In the genomic region with DNA sequence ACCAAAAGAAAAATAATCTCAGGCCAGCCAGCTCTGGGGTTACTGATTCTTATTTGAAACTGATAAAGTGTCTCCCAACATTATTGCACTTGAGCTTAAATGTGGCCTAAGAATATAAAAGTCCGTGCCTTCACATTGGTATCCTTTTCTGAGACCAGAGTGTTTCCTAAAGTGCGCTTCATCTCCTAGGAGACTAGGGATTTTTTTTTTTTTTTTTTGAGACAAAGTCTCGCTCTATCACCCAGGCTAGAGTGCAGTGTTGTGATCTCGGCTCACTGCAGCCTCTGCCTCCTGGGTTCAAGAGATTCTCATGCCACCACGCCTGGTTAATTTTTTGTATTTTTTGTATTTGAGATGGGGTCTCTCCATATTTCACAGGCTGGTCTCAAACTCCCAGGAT, we compare ENCODE assay signal across 24 cellular contexts. TPM values are rescaled to one million over a fixed set of nuclear protein-coding genes. Genes with fewer than 3 reads are reported as not detected.
"Had no signal": no experiment of that assay in that cellular context is flagged by ENCODE, and none has a peak within 500 bp of the region (broad histone marks: within the 10 kb centered on the region; RNA-seq: fewer than 3 reads in every experiment).

No MANE protein-coding gene starts in this region.

- H3K9me3 Mint-ChIP-seq: stimulated activated naive B cell treated with anti-CD40 and anti-IgM and Interleukin-4, amounts not matched to agents 10 μg/mL and 1 μg/mL and 100 μg/mL, for 72 hours; stimulated activated naive CD8-positive, alpha-beta T cell treated with anti-CD3 and anti-CD28 coated beads, Interleukin-15, amount 100 ng/mL, for 72 hours had no signal

- ATAC-seq: esophagus mucosa; left cardiac atrium; left ventricle myocardium superior; stimulated activated naive B cell treated with anti-CD40 and anti-IgM and Interleukin-4, amounts not matched to agents 10 μg/mL and 1 μg/mL and 100 μg/mL, for 72 hours; stimulated activated naive CD8-positive, alpha-beta T cell treated with anti-CD3 and anti-CD28 coated beads, Interleukin-15, amount 100 ng/mL, for 72 hours had no signal

- H3K27ac Mint-ChIP-seq: naive B cell; stimulated activated naive B cell treated with anti-CD40 and anti-IgM and Interleukin-4, amounts not matched to agents 10 μg/mL and 1 μg/mL and 100 μg/mL, for 72 hours; stimulated activated naive CD8-positive, alpha-beta T cell treated with anti-CD3 and anti-CD28 coated beads, Interleukin-15, amount 100 ng/mL, for 72 hours had no signal

- H3K27ac ChIP-seq: dorsolateral prefrontal cortex, right atrium auricular region, sigmoid colon, skin epidermis, testis, tibial nerve had no signal

- H3K4me3 Mint-ChIP-seq: naive B cell; stimulated activated naive B cell treated with anti-CD40 and anti-IgM and Interleukin-4, amounts not matched to agents 10 μg/mL and 1 μg/mL and 100 μg/mL, for 72 hours; stimulated activated naive CD8-positive, alpha-beta T cell treated with anti-CD3 and anti-CD28 coated beads, Interleukin-15, amount 100 ng/mL, for 72 hours had no signal

- H3K4me1 ChIP-seq: right atrium auricular region, sigmoid colon, tibial nerve had no signal

- DNase-seq: cortex of kidney; dorsolateral prefrontal cortex; effector CD8-positive, alpha-beta T cell; glutamatergic neuron; left cardiac atrium; left ventricle myocardium superior; mesendoderm; naive B cell; posterior cingulate gyrus; sigmoid colon; stimulated activated CD4-positive, alpha-beta T cell treated with anti-CD3 and anti-CD28 coated beads, Interleukin-2, amount 100 ng/mL, for 24 hours; stimulated activated CD4-positive, alpha-beta T cell treated with anti-CD3 and anti-CD28 coated beads, Interleukin-4, amount 100 ng/mL, for 4 hours; stimulated activated naive B cell treated with anti-CD40 and anti-IgM and Interleukin-4, amounts not matched to agents 10 μg/mL and 1 μg/mL and 100 μg/mL, for 72 hours; stimulated activated naive CD8-positive, alpha-beta T cell treated with anti-CD3 and anti-CD28 coated beads, Interleukin-15, amount 100 ng/mL, for 72 hours; testis had no signal

- H3K36me3 Mint-ChIP-seq: naive B cell; stimulated activated naive B cell treated with anti-CD40 and anti-IgM and Interleukin-4, amounts not matched to agents 10 μg/mL and 1 μg/mL and 100 μg/mL, for 72 hours had no signal

- H3K4me3 ChIP-seq: dorsolateral prefrontal cortex, lung, right atrium auricular region, sigmoid colon, skin epidermis, testis, tibial nerve had no signal

- H3K4me1 Mint-ChIP-seq: stimulated activated naive CD8-positive, alpha-beta T cell treated with anti-CD3 and anti-CD28 coated beads, Interleukin-15, amount 100 ng/mL, for 72 hours had no signal

- H3K27me3 ChIP-seq: dorsolateral prefrontal cortex, right atrium auricular region, sigmoid colon, testis, tibial nerve had no signal

- H3K9me3 ChIP-seq: right atrium auricular region, sigmoid colon, testis, tibial nerve had no signal

- H3K36me3 ChIP-seq: right atrium auricular region, sigmoid colon, tibial nerve had no signal

- FAIRE-seq: keratinocyte had no signal

RNA-seq across cellular contexts. Expression of a gene that starts 23.5 kb away (rescaled TPM):
- total RNA-seq: esophagus mucosa, fibroblast of lung, left cardiac atrium, pulmonary artery endothelial cell, right atrium auricular region, ureter had no signal
- polyA plus RNA-seq: fibroblast of lung, keratinocyte had no signal
